15 cellular contexts compared by ENCODE assay signal in genomic region chr9:126328415-126328814, GRCh38. TPM values are rescaled to one million over a fixed set of nuclear protein-coding genes. Genes with fewer than 3 reads are reported as not detected.
DNase-seq lines count a peak whose midpoint lies in the region; ATAC-seq and TF ChIP-seq lines count a peak whose summit lies in the region.
"Had no signal": no experiment of that assay in that cellular context is flagged by ENCODE, and none has a peak within 500 bp of the region (broad histone marks: within the 10 kb centered on the region; RNA-seq: fewer than 3 reads in every experiment).

No MANE protein-coding gene starts in this region.

- H3K4me1 ChIP-seq in BLaER1 treated with 17β-estradiol and CSF1 and Interleukin-3, amounts not matched to agents 10 nM and 100 nM, result peaks cover 12 to 53% (median 41%) of the 10 kb centered on the region in 10 experiments; a peak in 19 of 20 replicates
- peaks cover 54% of the 10 kb centered on the region for H3K4me1 ChIP-seq in Loucy (ENCODE audit: insufficient read depth, low read length, poor library complexity, severe bottlenecking)

- H3F3A ChIP-seq in Loucy (ENCODE audit: low read depth), result no peaks in the 10 kb centered on the region

- H3K27ac Mint-ChIP-seq in osteocyte (ENCODE audit: unreplicated experiment), result no peak overlapping the region

- H3K27me3 Mint-ChIP-seq in osteocyte (ENCODE audit: unreplicated experiment), result no peaks in the 10 kb centered on the region

- H3K9me3 ChIP-seq in BLaER1 treated with 17β-estradiol and CSF1 and Interleukin-3, amounts not matched to agents 10 nM and 100 nM (replicated peaks in 1 of 11), result peaks cover 18 to 21% (median 19%) of the 10 kb centered on the region in 11 experiments; a peak in 21 of 22 replicates
- H3K9me3 ChIP-seq in Loucy (ENCODE audit: insufficient read depth, low read depth, low read length), result peaks cover 9% of the 10 kb centered on the region; the same call in 1 of the 2 replicates

- H3K4me2 ChIP-seq in BLaER1 treated with 17β-estradiol and CSF1 and Interleukin-3, amounts not matched to agents 10 nM and 100 nM, result peak overlapping the region; percentile 86 to 99 (median 96)
- peak overlapping the region; percentile 82 for H3K4me2 ChIP-seq in Loucy (ENCODE audit: low read depth, low read length, poor library complexity, severe bottlenecking)

- no peak overlapping the region for H2AFZ ChIP-seq in Loucy (ENCODE audit: low read length)

- H3K27me3 ChIP-seq in BLaER1 treated with 17β-estradiol and CSF1 and Interleukin-3, amounts not matched to agents 10 nM and 100 nM, result peaks cover 0 to 21% (median 0%) of the 10 kb centered on the region in 11 experiments; a peak in 7 of 22 replicates
- H3K27me3 ChIP-seq in Loucy (ENCODE audit: insufficient read depth, low read length, poor library complexity, severe bottlenecking), result no peaks in the 10 kb centered on the region

- H3K27ac ChIP-seq in BLaER1 treated with 17β-estradiol and CSF1 and Interleukin-3, amounts not matched to agents 10 nM and 100 nM, result no peak overlapping the region
- H3K27ac ChIP-seq in cingulate gyrus (ENCODE audit: low read depth, low read length), result peak overlapping the region; percentile 97

- H3K9ac ChIP-seq in BLaER1 treated with 17β-estradiol and CSF1 and Interleukin-3, amounts not matched to agents 10 nM and 100 nM, result no peak overlapping the region
- peak overlapping the region; percentile 75 for H3K9ac ChIP-seq in Loucy (ENCODE audit: low read depth, low read length, poor library complexity, severe bottlenecking)

- no peaks in the 10 kb centered on the region; a peak in 1 of 22 replicates for H3K36me3 ChIP-seq in BLaER1 treated with 17β-estradiol and CSF1 and Interleukin-3, amounts not matched to agents 10 nM and 100 nM
- H3K36me3 ChIP-seq in Loucy (ENCODE audit: insufficient read depth, low read length), result no peaks in the 10 kb centered on the region; the same call in 1 of the 2 replicates

- no peak overlapping the region for H3K4me3 ChIP-seq in BLaER1 treated with 17β-estradiol and CSF1 and Interleukin-3, amounts not matched to agents 10 nM and 100 nM
- peak overlapping the region; percentile 76 for H3K4me3 ChIP-seq in Loucy (ENCODE audit: low read length, poor library complexity, severe bottlenecking)
- H3K4me3 ChIP-seq: mucosa of descending colon had no signal

- peaks cover 68% of the 10 kb centered on the region for H3K79me2 ChIP-seq in Loucy (ENCODE audit: insufficient read depth, low read length)

- H3K4me3 Mint-ChIP-seq in osteocyte (ENCODE audit: unreplicated experiment), result peak overlapping the region; percentile 67

- peaks cover 7% of the 10 kb centered on the region for H3K9me3 Mint-ChIP-seq in osteocyte (ENCODE audit: unreplicated experiment)

- in situ Hi-C loops in GM13976 (cut with MboI; ENCODE audit: low sequenced_read_pairs, unreplicated experiment), result no loop called here

- peaks cover 0 to 29% (median 0%) of the 10 kb centered on the region in 11 experiments; a peak in 4 of 22 replicates for H4K20me1 ChIP-seq in BLaER1 treated with 17β-estradiol and CSF1 and Interleukin-3, amounts not matched to agents 10 nM and 100 nM
- peaks cover 18% of the 10 kb centered on the region for H4K20me1 ChIP-seq in Loucy (ENCODE audit: insufficient read depth, low read length, poor library complexity, severe bottlenecking)

- H3K36me3 Mint-ChIP-seq in osteocyte (ENCODE audit: unreplicated experiment), result peaks cover 8% of the 10 kb centered on the region

- H3K9me2 ChIP-seq in Loucy (replicated peaks; ENCODE audit: low read depth, low read length), result no peaks in the 10 kb centered on the region

- no peak for ATAC-seq in GM18502 (IDR thresholded peaks at IDR 0.05; ENCODE audit: poor library complexity, unreplicated experiment)
- ATAC-seq: Panc1 had no signal

- DNase-seq in osteocyte (ENCODE audit: extremely low spot score, unreplicated experiment) (no peak), HCEC 1CT (no peak), occipital lobe (lab: John Stamatoyannopoulos, UW) (no peak), GM13976 (ENCODE audit: low spot score) (no peak)
- DNase-seq: activated CD4-positive, CD25-positive, alpha-beta regulatory T cell; activated naive CD4-positive, alpha-beta T cell; effector memory CD4-positive, alpha-beta T cell; Kasumi-1; mucosa of descending colon; NCI-H2171 treated with DMSO at 0.1 percent for 48 hours had no signal

- TF ChIP-seq CTCF in Loucy (conservative IDR thresholded peaks at IDR 0.05; ENCODE audit: low read length), result no peak
- TF ChIP-seq CTCF in osteocyte (IDR thresholded peaks at IDR 0.05), result no peak
- TF ChIP-seq CTCF in GM13976 (IDR thresholded peaks at IDR 0.05; ENCODE audit: borderline replicate concordance, control extremely low read depth, extremely low read depth, insufficient read depth, missing control alignments), result no peak

- peaks cover 45% of the 10 kb centered on the region for H3K4me1 Mint-ChIP-seq in osteocyte (ENCODE audit: unreplicated experiment)

RNA-seq across cellular contexts. Expression of gene MVB12B, which starts 1.8 kb away (rescaled TPM):
- total RNA-seq in osteocyte (18.7 and 20.2 TPM in 2 replicates), occipital lobe (28.7 TPM)
